In the genomic region with DNA sequence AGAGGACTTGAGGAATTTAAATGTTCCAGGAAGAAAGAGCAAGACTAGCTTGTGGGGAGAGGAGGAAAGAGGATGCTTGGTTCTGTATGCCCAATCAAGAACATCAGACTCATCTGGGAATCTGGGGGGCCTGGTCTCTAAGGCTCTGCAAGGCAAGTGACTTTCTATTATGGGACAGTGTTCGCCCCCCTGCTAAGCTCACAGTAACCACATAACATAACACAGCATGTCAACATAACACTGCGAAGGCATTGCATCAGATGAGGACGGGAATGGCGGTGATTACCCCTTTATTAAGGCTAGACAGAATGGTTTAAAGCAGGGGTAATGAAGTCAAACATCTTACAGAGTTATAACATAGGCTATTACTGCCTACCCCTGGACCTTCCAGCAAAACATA, we compare ENCODE assay signal across 32 cellular contexts.
"Had no signal": no experiment of that assay in that cellular context is flagged by ENCODE, and none has a peak within 500 bp of the region (broad histone marks: within the 10 kb centered on the region; RNA-seq: fewer than 3 reads in every experiment).

No MANE protein-coding gene starts in this region.

- H3K9me3 ChIP-seq: Peyer's patch had no signal

- ATAC-seq: activated CD4-positive, alpha-beta T cell treated with anti-CD3 and anti-CD28 coated beads for 36 hours; activated CD4-positive, CD25-positive, alpha-beta regulatory T cell treated with anti-CD3 and anti-CD28 coated beads, Interleukin-2, amount 50 U/mL, for 24 hours; activated CD8-positive, alpha-beta T cell treated with anti-CD3 and anti-CD28 coated beads, Interleukin-2, amount 10 ng/mL, durations not matched to agents 7 days and 5 days; activated naive CD8-positive, alpha-beta T cell treated with anti-CD3 and anti-CD28 coated beads, Interleukin-2, amount 50 U/mL, for 24 hours; activated T-cell treated with anti-CD3 and anti-CD28 coated beads, Interleukin-2, amount 50 U/mL, for 4 hours; PC-3; WTC11 had no signal

- H3K27ac ChIP-seq: Peyer's patch had no signal

- H3K4me1 ChIP-seq: Peyer's patch had no signal

- H3K36me3 ChIP-seq: Peyer's patch had no signal

- H3K27me3 ChIP-seq: Peyer's patch had no signal

- H3K4me3 ChIP-seq: Peyer's patch had no signal

- FAIRE-seq: TTC549 had no signal

- DNase-seq: activated CD4-positive, alpha-beta T cell treated with anti-CD3 and anti-CD28 coated beads for 36 hours; activated CD4-positive, alpha-beta T cell treated with anti-CD3 and anti-CD28 coated beads, Interleukin-2, amount 10 ng/mL, durations not matched to agents 7 days and 5 days; activated CD4-positive, alpha-beta T cell treated with anti-CD3 and anti-CD28 coated beads, Interleukin-2, amount 50 U/mL, for 48 hours; activated CD8-positive, alpha-beta T cell treated with anti-CD3 and anti-CD28 coated beads, Interleukin-2, amount 10 ng/mL, durations not matched to agents 7 days and 5 days; activated gamma-delta T cell treated with Interleukin-2 at 50 U/mL for 16 hours; activated naive CD4-positive, alpha-beta T cell treated with anti-CD3 and anti-CD28 coated beads for 36 hours; activated naive CD8-positive, alpha-beta T cell treated with anti-CD3 and anti-CD28 coated beads, Interleukin-2, amount 50 U/mL, for 24 hours; activated T-cell treated with anti-CD3 and anti-CD28 coated beads for 4 hours; activated T-cell treated with anti-CD3 and anti-CD28 coated beads, Interleukin-2, amount 50 U/mL, for 4 hours; anterior cingulate cortex; caudate nucleus; cerebellar nuclear complex; KG1; NCI-H1048; NCI-H1105 treated with DMSO at 0.1 percent for 48 hours; NCI-H1436; NCI-H1694; NCI-H1930; NCI-H2081 treated with DMSO at 0.1 percent for 48 hours; NCI-H345; NCI-H510A; NCI-H526; NCI-H748 treated with DMSO at 0.1 percent for 48 hours; PC-3; Peyer's patch; RPMI8226; SIG-M5; SW 1271; T1000 had no signal
